Comparison of ENCODE assay signal across 8 cellular contexts in genomic region chrX:155881158-155881993, GRCh38. TPM values are rescaled to one million over a fixed set of nuclear protein-coding genes. Genes with fewer than 3 reads are reported as not detected.
DNase-seq lines count a peak whose midpoint lies in the region; ATAC-seq and TF ChIP-seq lines count a peak whose summit lies in the region.

TSS of gene VAMP7 (plus strand) at chrX:155881345. CDS start at chrX:155889467, 8,122 bp downstream.

- peaks cover 3% of the 10 kb centered on the region for H3K9me3 Mint-ChIP-seq in activated CD4-positive, alpha-beta T cell treated with anti-CD3 and anti-CD28 coated beads, Interleukin-2, amount 10 ng/mL, durations not matched to agents 24 days and 14 days

- H3K4me3 ChIP-seq in BLaER1 treated with 17β-estradiol and CSF1 and Interleukin-3, amounts not matched to agents 10 nM and 100 nM: peak within 1 kb of the TSS; percentile 68 to 83 (median 74)
- H3K4me3 ChIP-seq in coronary artery (peak within 1 kb of the TSS; percentile 93), left lung (peak within 1 kb of the TSS; percentile 44 to 57)

- peak within 1 kb of the TSS; percentile 79 to 88 (median 83) for H3K9ac ChIP-seq in BLaER1 treated with 17β-estradiol and CSF1 and Interleukin-3, amounts not matched to agents 10 nM and 100 nM

- H3K27me3 Mint-ChIP-seq in activated CD4-positive, alpha-beta T cell treated with anti-CD3 and anti-CD28 coated beads, Interleukin-2, amount 10 ng/mL, durations not matched to agents 24 days and 14 days: no peaks in the 10 kb centered on the region

- peaks cover 0 to 13% (median 0%) of the 10 kb centered on the region in 11 experiments; a peak in 3 of 22 replicates for H3K36me3 ChIP-seq in BLaER1 treated with 17β-estradiol and CSF1 and Interleukin-3, amounts not matched to agents 10 nM and 100 nM
- H3K36me3 ChIP-seq in left lung: no peaks in the 10 kb centered on the region

- no peaks in the 10 kb centered on the region for H3K9me3 ChIP-seq in BLaER1 treated with 17β-estradiol and CSF1 and Interleukin-3, amounts not matched to agents 10 nM and 100 nM (replicated peaks in 1 of 11)
- no peaks in the 10 kb centered on the region for H3K9me3 ChIP-seq in left lung

- H3K36me3 Mint-ChIP-seq in activated CD4-positive, alpha-beta T cell treated with anti-CD3 and anti-CD28 coated beads, Interleukin-2, amount 10 ng/mL, durations not matched to agents 24 days and 14 days (ENCODE audit: low read depth): peaks cover 5% of the 10 kb centered on the region

- peak within 1 kb of the TSS; percentile 94 for H3K4me3 Mint-ChIP-seq in activated CD4-positive, alpha-beta T cell treated with anti-CD3 and anti-CD28 coated beads, Interleukin-2, amount 10 ng/mL, durations not matched to agents 24 days and 14 days

- peak within 1 kb of the TSS; percentile 48 to 86 (median 72) for H3K4me2 ChIP-seq in BLaER1 treated with 17β-estradiol and CSF1 and Interleukin-3, amounts not matched to agents 10 nM and 100 nM

- ATAC-seq in GM19324 (IDR thresholded peaks at IDR 0.05; ENCODE audit: low FRiP score, unreplicated experiment): peak; percentile 97
- ATAC-seq in HG03460 (IDR thresholded peaks at IDR 0.05; ENCODE audit: unreplicated experiment): peak; percentile 90
- peak; percentile 100 for ATAC-seq in left lung

- no peak for TF ChIP-seq CTCF in coronary artery (IDR thresholded peaks at IDR 0.05)
- no peak for TF ChIP-seq CTCF in left lung (IDR thresholded peaks at IDR 0.05)

- intact Hi-C loops in activated CD4-positive, alpha-beta T cell treated with anti-CD3 and anti-CD28 coated beads, Interleukin-2, amount 10 ng/mL, durations not matched to agents 24 days and 14 days (cut with micrococcal nuclease): no loop called here
- intact Hi-C loops in left lung (cut with DNase I): no loop called here

- H4K20me1 ChIP-seq in BLaER1 treated with 17β-estradiol and CSF1 and Interleukin-3, amounts not matched to agents 10 nM and 100 nM: peaks cover 0 to 28% (median 0%) of the 10 kb centered on the region in 11 experiments; a peak in 6 of 22 replicates

- H3K27ac Mint-ChIP-seq in activated CD4-positive, alpha-beta T cell treated with anti-CD3 and anti-CD28 coated beads, Interleukin-2, amount 10 ng/mL, durations not matched to agents 24 days and 14 days: peak within 1 kb of the TSS; percentile 93

- peaks cover 0 to 9% (median 0%) of the 10 kb centered on the region in 11 experiments; a peak in 5 of 22 replicates for H3K27me3 ChIP-seq in BLaER1 treated with 17β-estradiol and CSF1 and Interleukin-3, amounts not matched to agents 10 nM and 100 nM
- H3K27me3 ChIP-seq in left lung: no peaks in the 10 kb centered on the region

- DNase-seq in NCI-H524 treated with DMSO at 0.1 percent for 48 hours (lab: John Stamatoyannopoulos, UW) (peak; percentile 61), coronary artery (ENCODE audit: low spot score) (peak; percentile 87), left lung (peak; percentile 91 to 94)
- DNase-seq in activated CD4-positive, alpha-beta T cell treated with anti-CD3 and anti-CD28 coated beads, Interleukin-2, amount 10 ng/mL, durations not matched to agents 24 days and 14 days: peak; percentile 94
- DNase-seq in stimulated activated CD4-positive, alpha-beta T cell treated with anti-CD3 and anti-CD28 coated beads, Interleukin-2, amount 100 ng/mL, for 4 hours (ENCODE audit: low read depth): peak; percentile 68

- peak within 1 kb of the TSS; percentile 75 to 90 (median 82) for H3K27ac ChIP-seq in BLaER1 treated with 17β-estradiol and CSF1 and Interleukin-3, amounts not matched to agents 10 nM and 100 nM
- peak within 1 kb of the TSS; percentile 71 to 90 for H3K27ac ChIP-seq in coronary artery
- H3K27ac ChIP-seq in left lung: peak within 1 kb of the TSS; percentile 69 to 75

- peaks cover 18% of the 10 kb centered on the region for H3K4me1 Mint-ChIP-seq in activated CD4-positive, alpha-beta T cell treated with anti-CD3 and anti-CD28 coated beads, Interleukin-2, amount 10 ng/mL, durations not matched to agents 24 days and 14 days

- peaks cover 0 to 36% (median 8%) of the 10 kb centered on the region in 10 experiments; a peak in 10 of 20 replicates for H3K4me1 ChIP-seq in BLaER1 treated with 17β-estradiol and CSF1 and Interleukin-3, amounts not matched to agents 10 nM and 100 nM
- peaks cover 5 to 21% of the 10 kb centered on the region in 2 donors for H3K4me1 ChIP-seq in left lung

RNA-seq across cellular contexts. Expression of gene VAMP7, which starts in this region (rescaled TPM):
- 25.8 and 28.7 TPM in 2 replicates for total RNA-seq in activated CD4-positive, alpha-beta T cell treated with anti-CD3 and anti-CD28 coated beads, Interleukin-2, amount 10 ng/mL, durations not matched to agents 24 days and 14 days
- 10 to 100 TPM; 39.0 to 40.5 TPM for total RNA-seq in left lung

Comparison
In these comparisons a context has a peak if more than half of its experiments do, and no peak if none do; other contexts are left out.
1. Peak in every context shown above with its lines: DNase-seq, ATAC-seq, H3K4me3 ChIP-seq and H3K27ac ChIP-seq.